20 cellular contexts compared by ENCODE assay signal in the genomic region with DNA sequence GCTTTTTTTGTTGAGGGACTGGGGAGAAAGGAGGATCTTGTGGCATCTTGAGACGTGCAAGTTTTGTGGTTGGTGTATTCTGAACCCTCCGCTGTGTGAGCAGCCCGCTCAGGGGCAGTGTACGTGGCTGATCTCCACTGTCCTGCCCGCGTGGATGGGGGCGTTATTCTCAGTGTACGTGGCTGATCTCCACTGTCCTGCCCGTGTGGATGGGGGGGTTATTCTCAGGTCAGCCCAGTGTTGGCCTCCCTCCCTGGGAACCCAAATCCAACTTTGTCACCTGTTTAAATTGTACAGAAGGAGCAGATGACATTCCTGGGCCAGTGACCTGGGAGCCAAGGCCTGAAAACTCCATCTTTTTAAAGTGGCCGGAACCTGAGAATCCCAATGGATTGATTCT.
A peak's percentile ranks its signal among the peaks of the same experiment; 100 is the strongest.
DNase-seq lines count a peak whose midpoint lies in the region; ATAC-seq and TF ChIP-seq lines count a peak whose summit lies in the region.
"Had no signal": no experiment of that assay in that cellular context is flagged by ENCODE, and none has a peak within 500 bp of the region (broad histone marks: within the 10 kb centered on the region; RNA-seq: fewer than 3 reads in every experiment).

No MANE protein-coding gene starts in this region.

- peaks cover 40 to 67% of the 10 kb centered on the region in 2 donors for H3K36me3 ChIP-seq in ascending aorta
- peaks cover 0 to 56% of the 10 kb centered on the region in 2 donors for H3K36me3 ChIP-seq in psoas muscle (ENCODE audit: insufficient read depth in 1 of 2, low read depth in 1 of 2)
- H3K36me3 ChIP-seq in naive thymus-derived CD4-positive, alpha-beta T cell (ENCODE audit: control insufficient read depth in 2 of 3, insufficient read depth in 3 of 3, low read length in 3 of 3), result peaks cover 0 to 82% (median 16%) of the 10 kb centered on the region in 3 experiments

- H3K9me3 Mint-ChIP-seq in naive thymus-derived CD4-positive, alpha-beta T cell, result peaks cover 0 to 1% (median 0%) of the 10 kb centered on the region in 11 donors
- no peaks in the 10 kb centered on the region for H3K9me3 Mint-ChIP-seq in activated T-helper 1 cell treated with anti-CD3 and anti-CD28 coated beads, Interleukin-12 subunit alpha, Interleukin-12 subunit beta, Interleukin-2, Interleukin-4 antibody, amounts not matched to agents 30 ng/mL and 10 ng/mL and 1 ng/mL, durations not matched to agents 14 hours and 24 hours and 36 hours

- H3K4me3 Mint-ChIP-seq in naive thymus-derived CD4-positive, alpha-beta T cell, result no peak overlapping the region
- no peak overlapping the region for H3K4me3 Mint-ChIP-seq in activated T-helper 1 cell treated with anti-CD3 and anti-CD28 coated beads, Interleukin-12 subunit alpha, Interleukin-12 subunit beta, Interleukin-2, Interleukin-4 antibody, amounts not matched to agents 30 ng/mL and 10 ng/mL and 1 ng/mL, durations not matched to agents 14 hours and 24 hours and 36 hours

- H3K36me3 Mint-ChIP-seq in naive thymus-derived CD4-positive, alpha-beta T cell, result peaks cover 14 to 68% (median 30%) of the 10 kb centered on the region in 5 donors
- peaks cover 26% of the 10 kb centered on the region for H3K36me3 Mint-ChIP-seq in activated T-helper 1 cell treated with anti-CD3 and anti-CD28 coated beads, Interleukin-12 subunit alpha, Interleukin-12 subunit beta, Interleukin-2, Interleukin-4 antibody, amounts not matched to agents 30 ng/mL and 10 ng/mL and 1 ng/mL, durations not matched to agents 14 hours and 24 hours and 36 hours (ENCODE audit: low read depth)

- no peaks in the 10 kb centered on the region for H3K27me3 Mint-ChIP-seq in naive thymus-derived CD4-positive, alpha-beta T cell
- no peaks in the 10 kb centered on the region for H3K27me3 Mint-ChIP-seq in activated T-helper 1 cell treated with anti-CD3 and anti-CD28 coated beads, Interleukin-12 subunit alpha, Interleukin-12 subunit beta, Interleukin-2, Interleukin-4 antibody, amounts not matched to agents 30 ng/mL and 10 ng/mL and 1 ng/mL, durations not matched to agents 14 hours and 24 hours and 36 hours (ENCODE audit: insufficient read depth)

- H3K27ac Mint-ChIP-seq in naive thymus-derived CD4-positive, alpha-beta T cell, result no peak overlapping the region
- no peak overlapping the region for H3K27ac Mint-ChIP-seq in activated T-helper 1 cell treated with anti-CD3 and anti-CD28 coated beads, Interleukin-12 subunit alpha, Interleukin-12 subunit beta, Interleukin-2, Interleukin-4 antibody, amounts not matched to agents 30 ng/mL and 10 ng/mL and 1 ng/mL, durations not matched to agents 14 hours and 24 hours and 36 hours

- H3K4me1 ChIP-seq in ascending aorta (peaks cover 4 to 37% of the 10 kb centered on the region in 2 donors), psoas muscle (peaks cover 20% of the 10 kb centered on the region)
- peaks cover 0 to 6% of the 10 kb centered on the region in 2 donors for H3K4me1 ChIP-seq in naive thymus-derived CD4-positive, alpha-beta T cell (ENCODE audit: control insufficient read depth in 2 of 2, insufficient read depth in 2 of 2, low read length in 2 of 2)
- H3K4me1 ChIP-seq: SJCRH30 had no signal

- peak overlapping the region; percentile 77 to 80 for H3K27ac ChIP-seq in ascending aorta
- no peak overlapping the region for H3K27ac ChIP-seq in psoas muscle
- H3K27ac ChIP-seq in naive thymus-derived CD4-positive, alpha-beta T cell (ENCODE audit: low read depth, low read length), result no peak overlapping the region
- H3K27ac ChIP-seq: KMS-11, SJCRH30 had no signal

- DNase-seq in ascending aorta (ENCODE audit: low spot score in 2 of 2), result no peak
- peak; percentile 71 for DNase-seq in medulla oblongata (ENCODE audit: extremely low spot score)
- DNase-seq in psoas muscle, result no peak
- DNase-seq in naive thymus-derived CD4-positive, alpha-beta T cell, result no peak
- no peak for DNase-seq in activated T-helper 1 cell treated with anti-CD3 and anti-CD28 coated beads, Interleukin-12 subunit alpha, Interleukin-12 subunit beta, Interleukin-2, Interleukin-4 antibody, amounts not matched to agents 30 ng/mL and 10 ng/mL and 1 ng/mL, durations not matched to agents 14 hours and 24 hours and 36 hours (ENCODE audit: low spot score)
- DNase-seq in activated effector memory CD4-positive, alpha-beta T cell treated with anti-CD3 and anti-CD28 coated beads, Interleukin-2, amount 50 U/mL, for 16 hours, result no peak
- DNase-seq: BE2C; DMS79; IMR-90; MV-4-11; NCI-H1105 treated with DMSO at 0.1 percent for 48 hours; NCI-H2029 treated with DMSO at 0.1 percent for 48 hours; NCI-H226; NCI-H510A treated with DMSO at 0.1 percent for 48 hours; NCI-H774; NK-92 treated with Interleukin-12 subunit alpha and Interleukin-12 subunit beta, amount 100 ng/mL, for 24 hours; SJCRH30 had no signal

- no peak for TF ChIP-seq CTCF in ascending aorta (IDR thresholded peaks at IDR 0.05)
- no peak for TF ChIP-seq CTCF in psoas muscle (IDR thresholded peaks at IDR 0.05)

- H3K4me3 ChIP-seq in ascending aorta (no peak overlapping the region), psoas muscle (no peak overlapping the region)
- H3K4me3 ChIP-seq in naive thymus-derived CD4-positive, alpha-beta T cell (ENCODE audit: low read length), result no peak overlapping the region
- H3K4me3 ChIP-seq: SJCRH30 had no signal

- H3K9me3 ChIP-seq in ascending aorta, result no peaks in the 10 kb centered on the region
- H3K9me3 ChIP-seq in psoas muscle, result no peaks in the 10 kb centered on the region
- H3K9me3 ChIP-seq in naive thymus-derived CD4-positive, alpha-beta T cell (ENCODE audit: control insufficient read depth in 2 of 3, low read length in 3 of 3), result no peaks in the 10 kb centered on the region
- H3K9me3 ChIP-seq: BE2C, SJCRH30 had no signal

- intact Hi-C loops in ascending aorta (cut with DNase I), result loop anchor here (10.0 kb wide), 1 partner anchor 409 kb away; no protein-coding TSS in a partner anchor
- intact Hi-C loops in psoas muscle (cut with DNase I), result no loop called here
- intact Hi-C loops in naive thymus-derived CD4-positive, alpha-beta T cell (cut with micrococcal nuclease), result no loop called here
- intact Hi-C loops in activated T-helper 1 cell treated with anti-CD3 and anti-CD28 coated beads, Interleukin-12 subunit alpha, Interleukin-12 subunit beta, Interleukin-2, Interleukin-4 antibody, amounts not matched to agents 30 ng/mL and 10 ng/mL and 1 ng/mL, durations not matched to agents 14 hours and 24 hours and 36 hours (cut with micrococcal nuclease), result no loop called here

- H3K27me3 ChIP-seq in ascending aorta, result no peaks in the 10 kb centered on the region
- no peaks in the 10 kb centered on the region for H3K27me3 ChIP-seq in psoas muscle (ENCODE audit: insufficient read depth in 3 of 3, low read length in 2 of 3)
- no peaks in the 10 kb centered on the region for H3K27me3 ChIP-seq in naive thymus-derived CD4-positive, alpha-beta T cell (ENCODE audit: control insufficient read depth in 2 of 2, insufficient read depth in 2 of 2, low read length in 2 of 2)
- H3K27me3 ChIP-seq: BE2C, SJCRH30 had no signal

- CTCF ChIA-PET in naive thymus-derived CD4-positive, alpha-beta T cell (lab: Charles Lee), result no interaction called here

- WGBS in psoas muscle, 3 donors, result 59 to 74% (median 60%) methylated on average over 10 of the region's 10 CpGs

- ATAC-seq in psoas muscle (peak in 3 of 4 donors; percentile 34 to 45 (median 34)), GM18861 (IDR thresholded peaks at IDR 0.05; ENCODE audit: unreplicated experiment) (no peak)
- no peak for ATAC-seq in naive thymus-derived CD4-positive, alpha-beta T cell
- ATAC-seq: Panc1 had no signal

- peaks cover 10 to 24% (median 20%) of the 10 kb centered on the region in 7 donors for H3K4me1 Mint-ChIP-seq in naive thymus-derived CD4-positive, alpha-beta T cell
- H3K4me1 Mint-ChIP-seq in activated T-helper 1 cell treated with anti-CD3 and anti-CD28 coated beads, Interleukin-12 subunit alpha, Interleukin-12 subunit beta, Interleukin-2, Interleukin-4 antibody, amounts not matched to agents 30 ng/mL and 10 ng/mL and 1 ng/mL, durations not matched to agents 14 hours and 24 hours and 36 hours (ENCODE audit: low read depth), result peaks cover 23% of the 10 kb centered on the region

- POLR2A ChIA-PET in naive thymus-derived CD4-positive, alpha-beta T cell (lab: Charles Lee), result no interaction called here

Comparison
In these comparisons a context has a peak if more than half of its experiments do, and no peak if none do; other contexts are left out.
1. H3K27ac ChIP-seq: peak in ascending aorta (2 of 2); none in psoas muscle (single experiment) and naive thymus-derived CD4-positive, alpha-beta T cell (single experiment).
2. ATAC-seq: peak in psoas muscle (3 of 4); none in naive thymus-derived CD4-positive, alpha-beta T cell (single experiment) and GM18861 (single experiment).